In the genomic region with DNA sequence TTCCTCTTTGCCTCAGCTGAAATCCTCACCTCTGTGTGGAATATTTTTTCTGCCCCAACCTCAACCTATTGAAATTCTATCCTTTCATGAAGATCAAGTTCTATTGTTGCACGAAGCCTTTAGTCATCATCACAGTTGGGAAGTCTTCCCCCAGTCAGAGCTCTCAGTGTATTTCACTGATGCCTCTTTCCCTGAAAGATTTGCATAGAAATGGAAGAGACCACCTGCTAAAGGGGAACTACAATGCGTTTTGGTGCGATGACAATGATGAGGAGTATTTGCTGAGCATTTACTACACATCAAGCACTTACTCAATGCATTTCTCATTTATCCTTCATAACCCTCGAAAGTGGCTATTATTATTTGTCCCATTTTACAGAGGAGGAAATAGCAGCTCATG, we compare ENCODE assay signal across 1 cellular context.
TF ChIP-seq lines count a peak whose summit lies in the region.

No MANE protein-coding gene starts in this region.

TF ChIP-seq in H1, 55 proteins besides CTCF, POLR2A, EP300 and RAD21 (continued from another document):
- TF ChIP-seq RXRA (IDR thresholded peaks at IDR 0.05; ENCODE audit: insufficient read depth, low read depth, low read length) (no peak), EGR1 (IDR thresholded peaks at IDR 0.05; ENCODE audit: borderline replicate concordance, low read depth, low read length) (no peak), GABPA (IDR thresholded peaks at IDR 0.05; ENCODE audit: borderline replicate concordance, insufficient read depth, low read length) (no peak)
